Comparison of ENCODE assay signal across 19 cellular contexts in genomic region chr14:61154606-61155005, GRCh38.
A peak's percentile ranks its signal among the peaks of the same experiment; 100 is the strongest.
DNase-seq lines count a peak whose midpoint lies in the region; ATAC-seq and TF ChIP-seq lines count a peak whose summit lies in the region.
"Had no signal": no experiment of that assay in that cellular context is flagged by ENCODE, and none has a peak within 500 bp of the region (broad histone marks: within the 10 kb centered on the region; RNA-seq: fewer than 3 reads in every experiment).

No MANE protein-coding gene starts in this region.

- CTCF ChIA-PET in SK-N-SH (lab: Yijun Ruan, JAX): interaction anchor here (0.6 kb wide), 1 partner anchor 9 kb away, joined by 3 read pairs; no protein-coding TSS in a partner anchor
- CTCF ChIA-PET in mammary epithelial cell (lab: Charles Lee; ENCODE audit: low non-redundant PET): no interaction called here

- TF ChIP-seq CTCF in SK-N-SH (IDR thresholded peaks at IDR 0.05) (no peak), mammary epithelial cell (conservative IDR thresholded peaks at IDR 0.05 in 1 of 2, IDR thresholded peaks at IDR 0.05 in 1 of 2; ENCODE audit: extremely low read depth in 1 of 2, insufficient read depth in 1 of 2, low read depth in 1 of 2, low read length in 2 of 2) (no peak), mesothelial cell of epicardium (IDR thresholded peaks at IDR 0.05; ENCODE audit: unreplicated experiment) (no peak)

- H3K9ac ChIP-seq in SK-N-SH: no peak overlapping the region
- no peak overlapping the region for H3K9ac ChIP-seq in mammary epithelial cell (ENCODE audit: insufficient read depth, low read length)

- H3K27me3 Mint-ChIP-seq in mesothelial cell of epicardium (ENCODE audit: low read depth): no peaks in the 10 kb centered on the region

- peaks cover 34% of the 10 kb centered on the region for H3K4me1 Mint-ChIP-seq in mesothelial cell of epicardium
- H3K4me1 Mint-ChIP-seq: CD4-positive, CD25-positive, alpha-beta regulatory T cell; natural killer cell had no signal

- H3K4me3 ChIP-seq in SK-N-SH (ENCODE audit: low read depth in 2 of 2, low read length in 1 of 2) (no peak overlapping the region), mammary epithelial cell (replicated peaks in 1 of 3; ENCODE audit: insufficient read depth in 1 of 3, low read depth in 2 of 3, low read length in 3 of 3) (no peak overlapping the region)
- H3K4me3 ChIP-seq: heart left ventricle, testis had no signal

- H3K4me2 ChIP-seq in SK-N-SH (0 out of 2 replicates have a peak overlapping the region, but pooled peaks have one; percentile 54), mammary epithelial cell (ENCODE audit: insufficient read depth, low read depth, low read length) (no peak overlapping the region)

- no peak for TF ChIP-seq EP300 in SK-N-SH (IDR thresholded peaks at IDR 0.05; ENCODE audit: borderline replicate concordance in 1 of 2, low read depth in 1 of 2, low read length in 1 of 2)

- H3K4me1 ChIP-seq in SK-N-SH (ENCODE audit: control insufficient read depth in 1 of 2, insufficient read depth in 2 of 2, low read depth in 1 of 2, low read length in 1 of 2): peaks cover 21 to 44% of the 10 kb centered on the region in 2 experiments
- H3K4me1 ChIP-seq in mammary epithelial cell (ENCODE audit: insufficient read depth, low read length): peaks cover 23% of the 10 kb centered on the region
- H3K4me1 ChIP-seq: testis had no signal

- H3K27ac ChIP-seq in SK-N-SH (ENCODE audit: low read depth in 2 of 2, low read length in 1 of 2) (peak overlapping the region; percentile 78 to 90), mammary epithelial cell (ENCODE audit: insufficient read depth, low read depth, low read length) (no peak overlapping the region)
- H3K27ac ChIP-seq: testis had no signal

- peaks cover 20% of the 10 kb centered on the region for H3F3A ChIP-seq in SK-N-SH (replicated peaks; ENCODE audit: insufficient read depth)

- ATAC-seq in SK-N-SH treated with all-trans-retinoic acid at 6 μM for 48 hours: no peak
- ATAC-seq in GM18498 (IDR thresholded peaks at IDR 0.05; ENCODE audit: unreplicated experiment): no peak
- ATAC-seq: heart left ventricle, HepG2, natural killer cell had no signal

- WGBS in SK-N-SH (ENCODE audit: low lambda C conversion rate): 75% methylated on average over 3 of the region's 3 CpGs
- 37% methylated on average over 3 of the region's 3 CpGs for WGBS in mammary epithelial cell (ENCODE audit: low coverage, missing lambda C conversion rate)

- POLR2A ChIA-PET in SK-N-SH (lab: Yijun Ruan, JAX): interaction anchor here (0.6 kb wide), 1 partner anchor 402 kb away, joined by 4 read pairs; no protein-coding TSS in a partner anchor

- H3K79me2 ChIP-seq in SK-N-SH (ENCODE audit: insufficient read depth): no peaks in the 10 kb centered on the region
- no peaks in the 10 kb centered on the region for H3K79me2 ChIP-seq in mammary epithelial cell (ENCODE audit: insufficient read depth, low read length)

- dilution Hi-C loops in mammary epithelial cell (cut with HindIII; ENCODE audit: low sequenced_read_pairs): no loop called here

- no TSS peak for BruUV-seq in mammary epithelial cell (replicated peaks; lab: Mats Ljungman, UMichigan)

- intact Hi-C loops in mammary epithelial cell (cut with micrococcal nuclease): no loop called here

- H3K36me3 ChIP-seq in SK-N-SH (replicated peaks in 1 of 2; ENCODE audit: control insufficient read depth in 1 of 2, insufficient read depth in 2 of 2, low read length in 1 of 2): no peaks in the 10 kb centered on the region
- H3K36me3 ChIP-seq in mammary epithelial cell (ENCODE audit: insufficient read depth, low read length): no peaks in the 10 kb centered on the region
- H3K36me3 ChIP-seq: heart left ventricle had no signal

- H3K4me3 Mint-ChIP-seq in mesothelial cell of epicardium: no peak overlapping the region
- H3K4me3 Mint-ChIP-seq: activated naive CD4-positive, alpha-beta T cell treated with anti-CD3 and anti-CD28 coated beads for 36 hours; CD4-positive, CD25-positive, alpha-beta regulatory T cell; natural killer cell had no signal

- no peaks in the 10 kb centered on the region for H4K20me1 ChIP-seq in SK-N-SH (ENCODE audit: insufficient read depth)
- H4K20me1 ChIP-seq in mammary epithelial cell (ENCODE audit: insufficient read depth, low read length): no peaks in the 10 kb centered on the region

- no peaks in the 10 kb centered on the region for H3K36me3 Mint-ChIP-seq in mesothelial cell of epicardium
- H3K36me3 Mint-ChIP-seq: CD4-positive, CD25-positive, alpha-beta regulatory T cell; natural killer cell had no signal

- H2AFZ ChIP-seq in SK-N-SH (ENCODE audit: low read depth): no peak overlapping the region
- peak overlapping the region; percentile 70 for H2AFZ ChIP-seq in mammary epithelial cell (ENCODE audit: low read depth, low read length)

- H3K9me3 ChIP-seq in SK-N-SH (no peaks in the 10 kb centered on the region), mammary epithelial cell (replicated peaks; ENCODE audit: insufficient read depth, low read length) (no peaks in the 10 kb centered on the region)
- H3K9me3 ChIP-seq: heart left ventricle, testis had no signal

- DNase-seq in SK-N-SH: no peak
- DNase-seq in mammary epithelial cell: no peak
- no peak for DNase-seq in mesothelial cell of epicardium (ENCODE audit: low spot score in 2 of 2, unreplicated experiment in 2 of 2)
- no peak for DNase-seq in stimulated activated CD4-positive, alpha-beta T cell treated with anti-CD3 and anti-CD28 coated beads, Interleukin-1b, Interleukin-23, amount 100 ng/mL, for 48 hours
- no peak for DNase-seq in activated CD4-positive, alpha-beta T cell treated with anti-CD3 and anti-CD28 coated beads for 4 hours
- DNase-seq in activated T-cell treated with anti-CD3 and anti-CD28 coated beads for 4 hours: no peak
- DNase-seq: activated CD4-positive, alpha-beta T cell treated with anti-CD3 and anti-CD28 coated beads, Interleukin-2, amount 50 U/mL, for 4 hours; activated naive CD4-positive, alpha-beta T cell treated with anti-CD3 and anti-CD28 coated beads for 36 hours; CD4-positive, CD25-positive, alpha-beta regulatory T cell; DMS79; heart left ventricle; natural killer cell; NCI-H1694 treated with DMSO at 0.1 percent for 48 hours; NCI-H226; stimulated activated CD4-positive, alpha-beta T cell treated with anti-CD3 and anti-CD28 coated beads, Interleukin-12 subunit alpha, Interleukin-12 subunit beta, amount 100 ng/mL, for 4 hours; testis had no signal

- H3K9me2 ChIP-seq in SK-N-SH: no peaks in the 10 kb centered on the region

- no peaks in the 10 kb centered on the region for H3K27me3 ChIP-seq in SK-N-SH (ENCODE audit: insufficient read depth)
- no peaks in the 10 kb centered on the region for H3K27me3 ChIP-seq in mammary epithelial cell (ENCODE audit: insufficient read depth, low read length)
- H3K27me3 ChIP-seq: heart left ventricle, testis had no signal

- in situ Hi-C loops in mammary epithelial cell (cut with MboI; ENCODE audit: low sequenced_read_pairs in 2 of 2): no loop called here

- peak overlapping the region; percentile 84 for H3K27ac Mint-ChIP-seq in mesothelial cell of epicardium
- H3K27ac Mint-ChIP-seq: activated naive CD4-positive, alpha-beta T cell treated with anti-CD3 and anti-CD28 coated beads for 36 hours; CD4-positive, CD25-positive, alpha-beta regulatory T cell; natural killer cell had no signal

- H3K9me3 Mint-ChIP-seq in mesothelial cell of epicardium: no peaks in the 10 kb centered on the region
- H3K9me3 Mint-ChIP-seq: activated naive CD4-positive, alpha-beta T cell treated with anti-CD3 and anti-CD28 coated beads for 36 hours had no signal

- TF ChIP-seq RAD21 in SK-N-SH (IDR thresholded peaks at IDR 0.05; ENCODE audit: low read length): no peak

TF ChIP-seq in SK-N-SH, 30 proteins besides CTCF, POLR2A, EP300 and RAD21 (continues in another document):
- TF ChIP-seq TCF12 (IDR thresholded peaks at IDR 0.05): no peak
- TF ChIP-seq USF2 (IDR thresholded peaks at IDR 0.05; ENCODE audit: borderline replicate concordance, low read depth, low read length): no peak
- TF ChIP-seq RCOR1 (IDR thresholded peaks at IDR 0.05; ENCODE audit: low read length): no peak
- TF ChIP-seq GABPA (IDR thresholded peaks at IDR 0.05; ENCODE audit: low read depth): no peak
- TF ChIP-seq FOSL2 (IDR thresholded peaks at IDR 0.05; ENCODE audit: borderline replicate concordance, low read depth): no peak

TF ChIP-seq in SK-N-SH treated with all-trans-retinoic acid at 6 μM for 48 hours, 23 proteins besides CTCF, POLR2A, EP300 and RAD21:
- no peak for TF ChIP-seq ESRRG (CRISPR knock-in tag; IDR thresholded peaks at IDR 0.05)
- TF ChIP-seq PATZ1 (CRISPR knock-in tag; IDR thresholded peaks at IDR 0.05; ENCODE audit: borderline replicate concordance): no peak
- TF ChIP-seq ZNF565 (CRISPR knock-in tag; conservative IDR thresholded peaks at IDR 0.05; ENCODE audit: low read depth): no peak
- TF ChIP-seq GLIS3 (CRISPR knock-in tag; IDR thresholded peaks at IDR 0.05): no peak
- TF ChIP-seq ZNF70 (CRISPR knock-in tag; IDR thresholded peaks at IDR 0.05): no peak
- TF ChIP-seq ZFP30 (CRISPR knock-in tag; IDR thresholded peaks at IDR 0.05): no peak
- TF ChIP-seq BACH2 (CRISPR knock-in tag; IDR thresholded peaks at IDR 0.05; ENCODE audit: borderline replicate concordance): no peak
- no peak for TF ChIP-seq TCF4 (CRISPR knock-in tag; IDR thresholded peaks at IDR 0.05; ENCODE audit: borderline replicate concordance)
